8 cellular contexts compared by ENCODE assay signal in genomic region chr5:134554319-134555222, GRCh38. TPM values are rescaled to one million over a fixed set of nuclear protein-coding genes. Genes with fewer than 3 reads are reported as not detected.
DNase-seq lines count a peak whose midpoint lies in the region; ATAC-seq and TF ChIP-seq lines count a peak whose summit lies in the region.

No MANE protein-coding gene starts in this region.

- H3K4me3 ChIP-seq in HEK293 (ENCODE audit: low read depth, low read length) (no peak overlapping the region), Peyer's patch (no peak overlapping the region)

- no peak for TF ChIP-seq CTCF in GM10266 (IDR thresholded peaks at IDR 0.05; ENCODE audit: control insufficient read depth, insufficient read depth, low read depth, missing control alignments)
- no peak for TF ChIP-seq CTCF in HEK293 (tag by site-specific recombination; IDR thresholded peaks at IDR 0.05)
- TF ChIP-seq CTCF in Peyer's patch (IDR thresholded peaks at IDR 0.05), result no peak

- peak overlapping the region; percentile 74 for H3K4me3 Mint-ChIP-seq in activated naive CD8-positive, alpha-beta T cell treated with anti-CD3 and anti-CD28 coated beads, Interleukin-2, amount 50 U/mL, for 24 hours

- DNase-seq in GM10266 (ENCODE audit: extremely low spot score) (peak; percentile 66), Peyer's patch (peak in 2 of 3 donors; percentile 75 to 83), iris pigment epithelial cell (ENCODE audit: low read depth) (peak; percentile 93), NOMO-1 (lab: John Stamatoyannopoulos, UW; ENCODE audit: unreplicated experiment in 2 of 2) (no peak), HEK293T (ENCODE audit: extremely low spot score) (no peak)
- DNase-seq in activated naive CD8-positive, alpha-beta T cell treated with anti-CD3 and anti-CD28 coated beads, Interleukin-2, amount 50 U/mL, for 24 hours, result peak; percentile 71
- peak; percentile 11 to 30 for DNase-seq in stimulated activated CD4-positive, alpha-beta T cell treated with anti-CD3 and anti-CD28 coated beads, Interleukin-2, amount 100 ng/mL, for 48 hours

- H3K27ac ChIP-seq in HEK293 (ENCODE audit: extremely low read depth, low read depth, low read length) (no peak overlapping the region), Peyer's patch (peak overlapping the region; percentile 0 to 74 (median 46))

- peaks cover 36% of the 10 kb centered on the region for H3K36me3 Mint-ChIP-seq in activated naive CD8-positive, alpha-beta T cell treated with anti-CD3 and anti-CD28 coated beads, Interleukin-2, amount 50 U/mL, for 24 hours (ENCODE audit: low read depth)

- TF ChIP-seq POLR2A in Peyer's patch (IDR thresholded peaks at IDR 0.05), result no peak

- no peaks in the 10 kb centered on the region for H3K4me1 ChIP-seq in HEK293 (ENCODE audit: control insufficient read depth, insufficient read depth, low read length)
- H3K4me1 ChIP-seq in Peyer's patch, result peaks cover 0 to 27% (median 27%) of the 10 kb centered on the region in 4 donors

- peak; percentile 53 for ATAC-seq in activated naive CD8-positive, alpha-beta T cell treated with anti-CD3 and anti-CD28 coated beads, Interleukin-2, amount 50 U/mL, for 24 hours

- no peaks in the 10 kb centered on the region for H3K27me3 ChIP-seq in Peyer's patch

- H3K27ac Mint-ChIP-seq in activated naive CD8-positive, alpha-beta T cell treated with anti-CD3 and anti-CD28 coated beads, Interleukin-2, amount 50 U/mL, for 24 hours, result peak overlapping the region; percentile 97

- peaks cover 0 to 7% of the 10 kb centered on the region in 2 experiments; a peak in 2 of 3 replicates for H3K36me3 ChIP-seq in HEK293 (ENCODE audit: control insufficient read depth in 2 of 2, insufficient read depth in 1 of 2, low read length in 2 of 2)
- peaks cover 0 to 50% (median 0%) of the 10 kb centered on the region in 3 donors for H3K36me3 ChIP-seq in Peyer's patch

- CTCF ChIA-PET in HEK293 (lab: Yijun Ruan, JAX) (interaction anchor here (1.2 to 2.3 kb wide), 4 partner anchors 23 to 33 kb away, joined by 3 to 7 read pairs (median 6); no protein-coding TSS in a partner anchor), HEK293T (lab: Yijun Ruan, JAX) (interaction anchor here (0.7 kb wide), 1 partner anchor 139 kb away, joined by 3 read pairs; no protein-coding TSS in a partner anchor)

- H3K9me3 ChIP-seq in HEK293 (ENCODE audit: control insufficient read depth, insufficient read depth, low read depth, low read length), result no peaks in the 10 kb centered on the region
- H3K9me3 ChIP-seq in Peyer's patch, result no peaks in the 10 kb centered on the region

- no peaks in the 10 kb centered on the region for H3K9me3 Mint-ChIP-seq in activated naive CD8-positive, alpha-beta T cell treated with anti-CD3 and anti-CD28 coated beads, Interleukin-2, amount 50 U/mL, for 24 hours

- peaks cover 52% of the 10 kb centered on the region for H3K4me1 Mint-ChIP-seq in activated naive CD8-positive, alpha-beta T cell treated with anti-CD3 and anti-CD28 coated beads, Interleukin-2, amount 50 U/mL, for 24 hours

- POLR2A ChIA-PET in HEK293 (lab: Yijun Ruan, JAX), result no interaction called here
- POLR2A ChIA-PET in HEK293T (lab: Yijun Ruan, JAX), result interaction anchor here (1.1 kb wide), 1 partner anchor 20 kb away, joined by 3 read pairs; no protein-coding TSS in a partner anchor

- no peaks in the 10 kb centered on the region for H3K27me3 Mint-ChIP-seq in activated naive CD8-positive, alpha-beta T cell treated with anti-CD3 and anti-CD28 coated beads, Interleukin-2, amount 50 U/mL, for 24 hours

TF ChIP-seq in HEK293, 187 proteins besides CTCF, POLR2A, EP300 and RAD21 (continues in another document):
- TF ChIP-seq ZIC2 (tag by site-specific recombination; IDR thresholded peaks at IDR 0.05), result peak; percentile 46
- TF ChIP-seq SP7 (tag by site-specific recombination; IDR thresholded peaks at IDR 0.05), result peak; percentile 57; the same call in 1 of the 2 replicates
- TF ChIP-seq ZNF398 (tag by site-specific recombination; IDR thresholded peaks at IDR 0.05), result no peak
- TF ChIP-seq ZNF548 (tag by site-specific recombination; IDR thresholded peaks at IDR 0.05), result no peak
- no peak for TF ChIP-seq ZNF544 (tag by site-specific recombination; IDR thresholded peaks at IDR 0.05)
- TF ChIP-seq ZNF214 (tag by site-specific recombination; IDR thresholded peaks at IDR 0.05; ENCODE audit: borderline replicate concordance), result no peak
- TF ChIP-seq, protein P1, sequence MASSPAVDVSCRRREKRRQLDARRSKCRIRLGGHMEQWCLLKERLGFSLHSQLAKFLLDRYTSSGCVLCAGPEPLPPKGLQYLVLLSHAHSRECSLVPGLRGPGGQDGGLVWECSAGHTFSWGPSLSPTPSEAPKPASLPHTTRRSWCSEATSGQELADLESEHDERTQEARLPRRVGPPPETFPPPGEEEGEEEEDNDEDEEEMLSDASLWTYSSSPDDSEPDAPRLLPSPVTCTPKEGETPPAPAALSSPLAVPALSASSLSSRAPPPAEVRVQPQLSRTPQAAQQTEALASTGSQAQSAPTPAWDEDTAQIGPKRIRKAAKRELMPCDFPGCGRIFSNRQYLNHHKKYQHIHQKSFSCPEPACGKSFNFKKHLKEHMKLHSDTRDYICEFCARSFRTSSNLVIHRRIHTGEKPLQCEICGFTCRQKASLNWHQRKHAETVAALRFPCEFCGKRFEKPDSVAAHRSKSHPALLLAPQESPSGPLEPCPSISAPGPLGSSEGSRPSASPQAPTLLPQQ (tag by site-specific recombination; IDR thresholded peaks at IDR 0.05), result 0 out of 2 replicates have a peak, but pooled peaks have one; percentile 45
- TF ChIP-seq ZFHX2 (tag by site-specific recombination; conservative IDR thresholded peaks at IDR 0.05), result no peak

TF ChIP-seq in HEK293T, 16 proteins besides CTCF, POLR2A, EP300 and RAD21:
- TF ChIP-seq SP1 (IDR thresholded peaks at IDR 0.05), result no peak
- no peak for TF ChIP-seq NFRKB (IDR thresholded peaks at IDR 0.05)
- TF ChIP-seq, protein P2, sequence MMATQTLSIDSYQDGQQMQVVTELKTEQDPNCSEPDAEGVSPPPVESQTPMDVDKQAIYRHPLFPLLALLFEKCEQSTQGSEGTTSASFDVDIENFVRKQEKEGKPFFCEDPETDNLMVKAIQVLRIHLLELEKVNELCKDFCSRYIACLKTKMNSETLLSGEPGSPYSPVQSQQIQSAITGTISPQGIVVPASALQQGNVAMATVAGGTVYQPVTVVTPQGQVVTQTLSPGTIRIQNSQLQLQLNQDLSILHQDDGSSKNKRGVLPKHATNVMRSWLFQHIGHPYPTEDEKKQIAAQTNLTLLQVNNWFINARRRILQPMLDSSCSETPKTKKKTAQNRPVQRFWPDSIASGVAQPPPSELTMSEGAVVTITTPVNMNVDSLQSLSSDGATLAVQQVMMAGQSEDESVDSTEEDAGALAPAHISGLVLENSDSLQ (IDR thresholded peaks at IDR 0.05), result no peak
- TF ChIP-seq FOXK2 (IDR thresholded peaks at IDR 0.05), result no peak
- no peak for TF ChIP-seq FOXA1 (IDR thresholded peaks at IDR 0.05)
- no peak for TF ChIP-seq LEF1 (IDR thresholded peaks at IDR 0.05; ENCODE audit: borderline replicate concordance)
- no peak for TF ChIP-seq BHLHE40 (IDR thresholded peaks at IDR 0.05; ENCODE audit: borderline replicate concordance)
- no peak for TF ChIP-seq HDGF (IDR thresholded peaks at IDR 0.05; ENCODE audit: borderline replicate concordance)
- no peak for TF ChIP-seq ELF4 (IDR thresholded peaks at IDR 0.05)
- TF ChIP-seq TARDBP (IDR thresholded peaks at IDR 0.05), result no peak
- no peak for TF ChIP-seq CTBP1 (IDR thresholded peaks at IDR 0.05; ENCODE audit: borderline replicate concordance)
- no peak for TF ChIP-seq ARNT (IDR thresholded peaks at IDR 0.05)
- no peak for TF ChIP-seq ZNF384 (IDR thresholded peaks at IDR 0.05)
- TF ChIP-seq FOXM1 (IDR thresholded peaks at IDR 0.05; ENCODE audit: borderline replicate concordance), result no peak
- TF ChIP-seq SUZ12 (IDR thresholded peaks at IDR 0.05), result no peak
- TF ChIP-seq L3MBTL2 (conservative IDR thresholded peaks at IDR 0.05), result no peak

RNA-seq across cellular contexts. Expression of gene JADE2, which starts 29.1 kb away (rescaled TPM):
- total RNA-seq in Peyer's patch, result 10 to 100 TPM; 51.5 to 77.6 (median 57.4) TPM

Comparison
In these comparisons a context has a peak if more than half of its experiments do, and no peak if none do; other contexts are left out.
1. DNase-seq: peak in GM10266 (single experiment), Peyer's patch (2 of 3), activated naive CD8-positive, alpha-beta T cell treated with anti-CD3 and anti-CD28 coated beads, Interleukin-2, amount 50 U/mL, for 24 hours (single experiment), iris pigment epithelial cell (single experiment) and stimulated activated CD4-positive, alpha-beta T cell treated with anti-CD3 and anti-CD28 coated beads, Interleukin-2, amount 100 ng/mL, for 48 hours (2 of 2); none in NOMO-1 (0 of 2) and HEK293T (single experiment).